14 cellular contexts compared by ENCODE assay signal in the genomic region with DNA sequence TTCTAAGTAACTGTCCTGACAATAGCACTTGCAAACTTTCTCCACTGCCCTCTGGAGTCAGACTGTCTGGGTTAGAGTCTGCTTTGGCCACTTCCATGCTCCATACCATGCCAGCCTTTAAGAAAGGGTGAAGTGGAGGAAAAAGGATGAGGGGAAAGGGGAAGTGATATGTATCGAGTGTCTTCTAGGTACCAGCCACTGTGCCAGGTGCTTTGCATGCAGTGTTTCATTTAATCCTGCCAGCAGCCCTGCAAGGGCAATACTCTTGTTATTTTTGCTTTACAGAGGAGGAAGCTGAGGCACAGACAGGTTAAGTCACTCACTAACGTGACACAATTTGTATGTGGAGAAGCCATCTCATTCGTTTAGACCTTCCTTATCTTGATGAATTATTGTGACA. TPM values are rescaled to one million over a fixed set of nuclear protein-coding genes. Genes with fewer than 3 reads are reported as not detected.
DNase-seq lines count a peak whose midpoint lies in the region; ATAC-seq and TF ChIP-seq lines count a peak whose summit lies in the region.
"Had no signal": no experiment of that assay in that cellular context is flagged by ENCODE, and none has a peak within 500 bp of the region (broad histone marks: within the 10 kb centered on the region; RNA-seq: fewer than 3 reads in every experiment).

No MANE protein-coding gene starts in this region.

- H3K27me3 ChIP-seq in fibroblast of lung (ENCODE audit: control insufficient read depth, insufficient read depth, low read length) (no peaks in the 10 kb centered on the region), H7 (ENCODE audit: control insufficient read depth, insufficient read depth, low read length) (no peaks in the 10 kb centered on the region; the same call in 1 of the 2 replicates), lower lobe of right lung (ENCODE audit: low read depth) (no peaks in the 10 kb centered on the region)

- H3K79me2 ChIP-seq in fibroblast of lung (ENCODE audit: control insufficient read depth, insufficient read depth, low read length): no peaks in the 10 kb centered on the region

- peaks cover 14% of the 10 kb centered on the region for H3K4me1 ChIP-seq in fibroblast of lung (ENCODE audit: control insufficient read depth, extremely low read depth, insufficient read depth, low read length)
- H3K4me1 ChIP-seq in lower lobe of right lung: peaks cover 6% of the 10 kb centered on the region
- H3K4me1 ChIP-seq: prostate gland had no signal

- DNase-seq in fibroblast of lung (ENCODE audit: low read depth in 2 of 2): no peak
- no peak for DNase-seq in DMS79 (lab: John Stamatoyannopoulos, UW)
- no peak for DNase-seq in H7
- DNase-seq in lower lobe of right lung: no peak
- no peak for DNase-seq in NCI-H1105 treated with DMSO at 0.1 percent for 48 hours (lab: John Stamatoyannopoulos, UW)
- DNase-seq: activated CD8-positive, alpha-beta memory T cell treated with anti-CD3 and anti-CD28 coated beads, Interleukin-2, amount 10 ng/mL, durations not matched to agents 7 days and 5 days; effector CD8-positive, alpha-beta T cell; mammary epithelial cell had no signal

- ATAC-seq in GM18868 (IDR thresholded peaks at IDR 0.05; ENCODE audit: unreplicated experiment) (peak; percentile 14), GM21786 (IDR thresholded peaks at IDR 0.05; ENCODE audit: unreplicated experiment) (peak; percentile 28), HG03196 (IDR thresholded peaks at IDR 0.05; ENCODE audit: unreplicated experiment) (peak; percentile 36), lower lobe of right lung (no peak)
- ATAC-seq: activated CD8-positive, alpha-beta memory T cell treated with anti-CD3 and anti-CD28 coated beads, Interleukin-2, amount 10 ng/mL, durations not matched to agents 7 days and 5 days; GM23338 had no signal

- peak overlapping the region; percentile 33 for H3K27ac ChIP-seq in fibroblast of lung (ENCODE audit: insufficient read depth, low read length)
- H3K27ac ChIP-seq in lower lobe of right lung: no peak overlapping the region
- H3K27ac ChIP-seq: prostate gland had no signal

- no peaks in the 10 kb centered on the region for H3K9me3 ChIP-seq in fibroblast of lung (ENCODE audit: control insufficient read depth, insufficient read depth, low read depth, low read length)
- H3K9me3 ChIP-seq in lower lobe of right lung: no peaks in the 10 kb centered on the region
- H3K9me3 ChIP-seq: prostate gland had no signal

- no peak overlapping the region for H3K9ac ChIP-seq in fibroblast of lung (ENCODE audit: insufficient read depth, low read length)

- TF ChIP-seq CTCF in fibroblast of lung (conservative IDR thresholded peaks at IDR 0.05 in 1 of 2, IDR thresholded peaks at IDR 0.05 in 1 of 2; ENCODE audit: low read depth in 1 of 2, low read length in 2 of 2) (no peak), lower lobe of right lung (IDR thresholded peaks at IDR 0.05) (no peak)

- intact Hi-C loops in lower lobe of right lung (cut with DNase I): no loop called here

- H3K4me2 ChIP-seq in fibroblast of lung (ENCODE audit: extremely low read depth, insufficient read depth, low read length): no peak overlapping the region
- H3K4me2 ChIP-seq: GM23338 had no signal

- H3K36me3 ChIP-seq in fibroblast of lung (ENCODE audit: control insufficient read depth, insufficient read depth, low read length): no peaks in the 10 kb centered on the region
- H3K36me3 ChIP-seq in H7 (replicated peaks; ENCODE audit: control insufficient read depth, insufficient read depth, low read length): no peaks in the 10 kb centered on the region
- no peaks in the 10 kb centered on the region for H3K36me3 ChIP-seq in lower lobe of right lung
- H3K36me3 ChIP-seq: prostate gland had no signal

- H4K20me1 ChIP-seq in fibroblast of lung (ENCODE audit: control insufficient read depth, extremely low read depth, insufficient read depth, low read length): no peaks in the 10 kb centered on the region

- H3K4me3 ChIP-seq in fibroblast of lung (replicated peaks in 1 of 4; ENCODE audit: control extremely low read depth in 1 of 4, insufficient read depth in 1 of 4, low read depth in 3 of 4, low read length in 4 of 4) (no peak overlapping the region), H7 (ENCODE audit: insufficient read depth, low read depth, low read length) (no peak overlapping the region), lower lobe of right lung (no peak overlapping the region)
- H3K4me3 ChIP-seq: GM23338, prostate gland had no signal

- H2AFZ ChIP-seq in fibroblast of lung (ENCODE audit: low read length): no peak overlapping the region
- H2AFZ ChIP-seq: GM23338 had no signal

RNA-seq across cellular contexts. Expression of a gene that starts 55.6 kb away (rescaled TPM):
- total RNA-seq in fibroblast of lung: under 0.01 and 0.17 TPM in 2 replicates
- polyA plus RNA-seq in fibroblast of lung: 0.09 and 0.18 TPM in 2 replicates
- 0.16 and 0.45 TPM in 2 replicates for polyA plus RNA-seq in fibroblast of lung (2012)
- 0.47 and 0.78 TPM in 2 replicates for polyA minus RNA-seq in fibroblast of lung (ENCODE audit: low replicate concordance)
- total RNA-seq in H7 (2014; rRNA removed; shearing (Covaris generic)): 0.04 and 0.07 TPM in 2 replicates
- not detected for total RNA-seq in lower lobe of right lung
- total RNA-seq: activated CD8-positive, alpha-beta memory T cell treated with anti-CD3 and anti-CD28 coated beads, Interleukin-2, amount 10 ng/mL, durations not matched to agents 7 days and 5 days; G401 had no signal
- polyA plus RNA-seq: GM23338 had no signal

Comparison
In these comparisons a context has a peak if more than half of its experiments do, and no peak if none do; other contexts are left out.
1. ATAC-seq: peak in GM18868 (single experiment), GM21786 (single experiment) and HG03196 (single experiment); none in lower lobe of right lung (0 of 2).